Comparison of ENCODE assay signal across 12 cellular contexts in genomic region chr7:102696009-102696408, GRCh38. TPM values are rescaled to one million over a fixed set of nuclear protein-coding genes. Genes with fewer than 3 reads are reported as not detected.
DNase-seq lines count a peak whose midpoint lies in the region; ATAC-seq, FAIRE-seq and TF ChIP-seq lines count a peak whose summit lies in the region.
"Not testable (repeated sequence)": the region's sequence is repeated elsewhere in the genome, so short reads cannot be mapped to it uniquely, and the experiment has no call there.
"Had no signal": no experiment of that assay in that cellular context is flagged by ENCODE, and none has a peak within 500 bp of the region (broad histone marks: within the 10 kb centered on the region; RNA-seq: fewer than 3 reads in every experiment).

No MANE protein-coding gene starts in this region.

- H4K91ac ChIP-seq in H1 (replicated peaks; ENCODE audit: insufficient read length, low read length), result not testable (repeated sequence)

- in situ Hi-C loops in GM12878 (cut with MboI), result loop anchor here (10.0 kb wide), 1 partner anchor 49 kb away; the partner anchor contains the start of gene FAM185A

- POLR2A ChIA-PET in GM12878 (lab: Charles Lee), result interaction anchor here (0.6 kb wide), 1 partner anchor 412 kb away, joined by 5 read pairs; no protein-coding TSS in a partner anchor
- POLR2A ChIA-PET in H1 (lab: Charles Lee; ENCODE audit: partially characterized antibody), result not testable (repeated sequence)

- TF ChIP-seq RAD21 in GM12878 (IDR thresholded peaks at IDR 0.05; ENCODE audit: insufficient read depth, low read depth, low read length); H1 (IDR thresholded peaks at IDR 0.05 in 1 of 2, conservative IDR thresholded peaks at IDR 0.05 in 1 of 2; ENCODE audit: low read depth in 2 of 2, low read length in 2 of 2): not testable (repeated sequence)

- not testable (repeated sequence) for H3K4me1 ChIP-seq in GM12878 (ENCODE audit: control insufficient read depth, insufficient read depth, low read length); H1 (replicated peaks in 1 of 4; ENCODE audit: control insufficient read depth in 3 of 4, insufficient read depth in 4 of 4, low read length in 3 of 4)

- H3K9me3 ChIP-seq in GM12878 (replicated peaks; ENCODE audit: control insufficient read depth, insufficient read depth, low read length); H1 (ENCODE audit: insufficient read depth in 2 of 2, low read depth in 1 of 2, low read length in 1 of 2): not testable (repeated sequence)

- not testable (repeated sequence) for H3K4me3 ChIP-seq in GM12878; H1 (ENCODE audit: extremely low read depth in 1 of 4, insufficient read depth in 2 of 4, low read depth in 3 of 4, low read length in 4 of 4)

- not testable (repeated sequence) for H4K5ac ChIP-seq in H1 (ENCODE audit: insufficient read length, low read depth, low read length)

- H3K56ac ChIP-seq in H1 (replicated peaks; ENCODE audit: insufficient read length, low read depth, low read length), result not testable (repeated sequence)

- not testable (repeated sequence) for H3K23me2 ChIP-seq in H1 (ENCODE audit: low read depth, low read length)

- not testable (repeated sequence) for H2BK15ac ChIP-seq in H1 (ENCODE audit: low read length)

- peak; percentile 84 for FAIRE-seq in GM12892 (lab: Jason Lieb, UNC)
- FAIRE-seq in GM19239 (lab: Jason Lieb, UNC), result peak; percentile 70
- peak; percentile 66 for FAIRE-seq in GM12878 (lab: Jason Lieb, UNC)
- FAIRE-seq in H1 (lab: Jason Lieb, UNC), result peak; percentile 87

- H3K27me3 ChIP-seq in GM12878 (replicated peaks in 1 of 2; ENCODE audit: control insufficient read depth in 2 of 2, insufficient read depth in 2 of 2, low read length in 1 of 2); H1 (replicated peaks in 1 of 4; ENCODE audit: control insufficient read depth in 3 of 4, extremely low read depth in 1 of 4, insufficient read depth in 3 of 4, low read length in 3 of 4): not testable (repeated sequence)

- SMC1A ChIA-PET in GM12878 (lab: Charles Lee; ENCODE audit: uncharacterized antibody, unreplicated experiment), result not testable (repeated sequence)

- not testable (repeated sequence) for DNase-seq in GM12892 (ENCODE audit: insufficient read length); GM19239 (ENCODE audit: insufficient read length, low spot score); GM12878 (ENCODE audit: low read depth, low spot score); H1 (ENCODE audit: low read depth in 1 of 2, low spot score in 2 of 2)

- not testable (repeated sequence) for H3K36me3 ChIP-seq in GM12878 (ENCODE audit: control insufficient read depth in 2 of 2, insufficient read depth in 2 of 2, low read length in 1 of 2); H1 (ENCODE audit: control insufficient read depth in 2 of 4, insufficient read depth in 4 of 4, low read length in 3 of 4)

- not testable (repeated sequence) for H4K8ac ChIP-seq in H1 (ENCODE audit: extremely low read depth, insufficient read depth, low read length)

- WGBS in GM12878 (ENCODE audit: insufficient coverage, insufficient replicate concordance, low lambda C conversion rate, missing lambda C conversion rate), result 63% methylated on average over 1 of the region's 2 CpGs
- WGBS in H1 (ENCODE audit: extremely low coverage in 1 of 2, insufficient coverage in 1 of 2, insufficient read length in 1 of 2, insufficient replicate concordance in 2 of 2, low coverage in 1 of 2, low lambda C conversion rate in 2 of 2, missing lambda C conversion rate in 1 of 2), 2 experiments, result 29% methylated on average over 1 of the region's 2 CpGs; no CpG with 5 or more reads in 1 of the 2 experiments

- H2BK12ac ChIP-seq in H1 (ENCODE audit: low read depth, low read length), result not testable (repeated sequence)

- H2AK5ac ChIP-seq in H1 (ENCODE audit: low read depth, low read length), result not testable (repeated sequence)

- not testable (repeated sequence) for H3K18ac ChIP-seq in H1 (ENCODE audit: extremely low read depth, low read length)

- intact Hi-C loops in GM12878 (cut with micrococcal nuclease; ENCODE audit: unreplicated experiment), result not testable (repeated sequence)

- H3K4me2 ChIP-seq in GM12878 (ENCODE audit: control insufficient read depth, insufficient read depth); H1 (ENCODE audit: insufficient read depth in 1 of 2, low read depth in 2 of 2, low read length in 2 of 2): not testable (repeated sequence)

- peak; percentile 54 for ATAC-seq in GM12878

- not testable (repeated sequence) for H2BK5ac ChIP-seq in H1 (ENCODE audit: low read depth, low read length)

- TF ChIP-seq EP300 in GM12878 (IDR thresholded peaks at IDR 0.05; ENCODE audit: borderline replicate concordance in 1 of 2, control insufficient read depth in 1 of 2, low read depth in 2 of 2, low read length in 2 of 2); H1 (IDR thresholded peaks at IDR 0.05; ENCODE audit: borderline replicate concordance in 1 of 2, low read depth in 2 of 2, low read length in 2 of 2): not testable (repeated sequence)

- CTCF ChIA-PET in GM12878 (lab: Yijun Ruan, JAX); H1 (lab: Charles Lee; ENCODE audit: partially characterized antibody): not testable (repeated sequence)

- not testable (repeated sequence) for H2BK120ac ChIP-seq in H1 (replicated peaks; ENCODE audit: low read depth, low read length)

- not testable (repeated sequence) for H3K79me2 ChIP-seq in GM12878 (ENCODE audit: control insufficient read depth, insufficient read depth, low read length); H1 (ENCODE audit: control insufficient read depth in 1 of 2, insufficient read depth in 2 of 2, low read length in 2 of 2)

- not testable (repeated sequence) for H2BK20ac ChIP-seq in H1 (ENCODE audit: low read length)

- RAD21 ChIA-PET in GM12878 (lab: Charles Lee; ENCODE audit: unreplicated experiment), result not testable (repeated sequence)

- H3K27ac ChIP-seq in GM12878 (ENCODE audit: control insufficient read depth, insufficient read depth); H1 (ENCODE audit: low read depth, low read length): not testable (repeated sequence)

- not testable (repeated sequence) for TF ChIP-seq CTCF in GM12878 (IDR thresholded peaks at IDR 0.05 in 2 of 3, conservative IDR thresholded peaks at IDR 0.05 in 1 of 3; ENCODE audit: control insufficient read depth in 2 of 3, extremely low read depth in 1 of 3, insufficient read depth in 1 of 3, low read depth in 3 of 3, low read length in 3 of 3); H1 (IDR thresholded peaks at IDR 0.05; ENCODE audit: control extremely low read depth in 1 of 3, insufficient read depth in 1 of 3, low read depth in 1 of 3, low read length in 3 of 3)

- H3K14ac ChIP-seq in H1 (ENCODE audit: insufficient read length), result not testable (repeated sequence)

- not testable (repeated sequence) for H3K23ac ChIP-seq in H1 (ENCODE audit: insufficient read length)

- not testable (repeated sequence) for TF ChIP-seq POLR2A in GM12892 (IDR thresholded peaks at IDR 0.05; ENCODE audit: low read depth, low read length); GM12878 (IDR thresholded peaks at IDR 0.05; ENCODE audit: low read depth, low read length); H1 (IDR thresholded peaks at IDR 0.05; ENCODE audit: control extremely low read depth in 1 of 2, low read depth in 2 of 2, low read length in 2 of 2)

- BruUV-seq in GM12878 (replicated peaks; lab: Mats Ljungman, UMichigan), result not testable (repeated sequence)

- not testable (repeated sequence) for H3K9ac ChIP-seq in GM12878 (ENCODE audit: control insufficient read depth, insufficient read depth, low read length); H1 (replicated peaks in 1 of 4; ENCODE audit: extremely low read depth in 1 of 4, low read depth in 3 of 4, low read length in 3 of 4)

- not testable (repeated sequence) for H3K79me1 ChIP-seq in H1 (ENCODE audit: low read depth, low read length)

- H3K4ac ChIP-seq in H1 (replicated peaks; ENCODE audit: insufficient read length, low read depth, low read length), result not testable (repeated sequence)

- not testable (repeated sequence) for H4K20me1 ChIP-seq in GM12878 (ENCODE audit: control insufficient read depth, insufficient read depth); H1 (replicated peaks in 1 of 2; ENCODE audit: control insufficient read depth in 1 of 2, insufficient read depth in 2 of 2, low read length in 2 of 2)

- H2AFZ ChIP-seq in GM12878 (ENCODE audit: control insufficient read depth, low read depth, low read length); H1 (ENCODE audit: low read length): not testable (repeated sequence)

RNA-seq across cellular contexts. Expression of gene POLR2J2, which starts 24.5 kb away (rescaled TPM):
- 6.4 TPM for polyA plus RNA-seq in GM12892 (2012; ENCODE audit: missing spikeins)
- 95.5 and 101 TPM in 2 replicates for total RNA-seq in GM12878 (2013; cell fraction: nucleolus; rRNA removed)
- total RNA-seq in GM12878 (2014; rRNA removed) (3.4 and 4.4 TPM in 2 replicates), GM12878 (2014; rRNA removed; fragmentation: Illumina TruSeq; extraction: Trizol) (4.9 and 5.6 TPM in 2 replicates), GM12878 (2021) (6.7 and 11.4 TPM in 2 replicates)
- polyA plus RNA-seq in GM12878 (2011; ENCODE audit: low read depth), result 1.6 TPM
- polyA plus RNA-seq in GM12878 (2011; rRNA removed) (7.1 and 7.7 TPM in 2 replicates), GM12878 (2014; fragmentation: Illumina TruSeq; extraction: Trizol) (3.2 and 4.5 TPM in 2 replicates), GM12878 (2014; fragmentation: Nextera tagmentation; extraction: Ambion mirVana) (1 to 10 TPM in 1 of 2 experiments, under 1 TPM in 1; 0.80 to 1.3 TPM), GM12878 (2014; rRNA removed) (8.0 and 10.5 TPM in 2 replicates), GM12878 (2016; fragmentation: Nextera tagmentation; extraction: Ambion mirVana) (10 to 100 TPM; 14.0 to 16.3 TPM), H1 (2011; rRNA removed) (1.8 and 2.1 TPM in 2 replicates)
- 4.2 and 7.6 TPM in 2 replicates for polyA plus RNA-seq in GM12878 (2011; cell fraction: cytosol; rRNA removed)
- polyA plus RNA-seq in GM12878 (2011; cell fraction: nucleus; rRNA removed), result 19.9 and 22.7 TPM in 2 replicates
- 2.1 and 2.6 TPM in 2 replicates for polyA plus RNA-seq in GM12878 (2012)
- polyA minus RNA-seq in GM12878 (2011; rRNA and poly(A)+ RNA removed), result 10.2 and 18.2 TPM in 2 replicates
- polyA minus RNA-seq in GM12878 (2011; cell fraction: cytosol; rRNA and poly(A)+ RNA removed), result 0.52 and 2.0 TPM in 2 replicates
- polyA minus RNA-seq in GM12878 (2011; cell fraction: nucleus; rRNA and poly(A)+ RNA removed), result 10.2 and 21.3 TPM in 2 replicates
- 7.7 and 7.9 TPM in 2 replicates for total RNA-seq in H1 (2021; fragmentation: NEBNext Ultra II Directional; extraction: Animal tissue kit (Norgen Biotek cat#: 25700))
- 3.3 TPM for polyA plus RNA-seq in H1 (2011; cell fraction: cytosol; rRNA removed)
- polyA plus RNA-seq in H1 (2011; cell fraction: nucleus; rRNA removed), result 9.5 TPM
- 3.2 to 6.7 TPM (median 3.8 TPM) in 4 replicates for polyA plus RNA-seq in H1 (2012, experiment 1 of 2)
- polyA plus RNA-seq in H1 (2012, experiment 2 of 2), result 1.3 TPM
- polyA plus RNA-seq in H1 (2013, experiment 1 of 2), result 4.2 TPM
- polyA plus RNA-seq in H1 (2013, experiment 2 of 2), result 2.5 TPM
- 6.4 and 8.2 TPM in 2 replicates for polyA minus RNA-seq in H1 (2011; rRNA and poly(A)+ RNA removed)
- 2.8 TPM for polyA minus RNA-seq in H1 (2011; cell fraction: cytosol; rRNA and poly(A)+ RNA removed)
- 21.6 TPM for polyA minus RNA-seq in H1 (2011; cell fraction: nucleus; rRNA and poly(A)+ RNA removed)
- total RNA-seq: G401 had no signal

RNA-seq across cellular contexts. Expression of gene SPDYE2B, which starts 45.9 kb away (rescaled TPM):
- polyA plus RNA-seq in GM12892 (2012; ENCODE audit: missing spikeins), result 1.7 TPM
- not detected in 2 replicates for total RNA-seq in GM12878 (2013; cell fraction: nucleolus; rRNA removed)
- total RNA-seq in GM12878 (2014; rRNA removed) (not detected in 2 replicates), GM12878 (2014; rRNA removed; fragmentation: Illumina TruSeq; extraction: Trizol) (not detected in 2 replicates), GM12878 (2021) (not detected in 2 replicates)
- polyA plus RNA-seq in GM12878 (2011; ENCODE audit: low read depth), result not detected
- polyA plus RNA-seq in GM12878 (2011; rRNA removed) (not detected in 2 replicates), GM12878 (2014; fragmentation: Illumina TruSeq; extraction: Trizol) (not detected in 2 replicates), GM12878 (2014; fragmentation: Nextera tagmentation; extraction: Ambion mirVana) (under 1 TPM in 1 of 2 experiments, not detected in 1; 0.19 TPM), GM12878 (2014; rRNA removed) (not detected in 2 replicates), GM12878 (2016; fragmentation: Nextera tagmentation; extraction: Ambion mirVana) (under 1 TPM; 0.32 to 0.59 TPM), H1 (2011; rRNA removed) (not detected in 2 replicates)
- polyA plus RNA-seq in GM12878 (2011; cell fraction: cytosol; rRNA removed), result not detected in 2 replicates
- polyA plus RNA-seq in GM12878 (2011; cell fraction: nucleus; rRNA removed), result not detected in 2 replicates
- 0.28 and 0.32 TPM in 2 replicates for polyA plus RNA-seq in GM12878 (2012)
- not detected in 2 replicates for polyA minus RNA-seq in GM12878 (2011; rRNA and poly(A)+ RNA removed)
- not detected in 2 replicates for polyA minus RNA-seq in GM12878 (2011; cell fraction: cytosol; rRNA and poly(A)+ RNA removed)
- polyA minus RNA-seq in GM12878 (2011; cell fraction: nucleus; rRNA and poly(A)+ RNA removed), result not detected in 2 replicates
- total RNA-seq in H1 (2021; fragmentation: NEBNext Ultra II Directional; extraction: Animal tissue kit (Norgen Biotek cat#: 25700)), result not detected in 2 replicates
- polyA plus RNA-seq in H1 (2011; cell fraction: cytosol; rRNA removed), result 0.09 TPM
- polyA plus RNA-seq in H1 (2011; cell fraction: nucleus; rRNA removed), result not detected
- 0.48 to 0.76 TPM (median 0.62 TPM) in 4 replicates for polyA plus RNA-seq in H1 (2012, experiment 1 of 2)
- not detected for polyA plus RNA-seq in H1 (2012, experiment 2 of 2)
- polyA plus RNA-seq in H1 (2013, experiment 1 of 2), result not detected
- polyA plus RNA-seq in H1 (2013, experiment 2 of 2), result not detected
- polyA minus RNA-seq in H1 (2011; rRNA and poly(A)+ RNA removed), result not detected in 2 replicates
- polyA minus RNA-seq in H1 (2011; cell fraction: cytosol; rRNA and poly(A)+ RNA removed), result not detected
- polyA minus RNA-seq in H1 (2011; cell fraction: nucleus; rRNA and poly(A)+ RNA removed), result not detected
- total RNA-seq: A673; CD4-positive, alpha-beta memory T cell; CD4-positive, CD25-positive, alpha-beta regulatory T cell; CD8-positive, alpha-beta memory T cell; Daoy; G401 had no signal
- polyA plus RNA-seq: AG04450; CD14-positive monocyte; CD4-positive, alpha-beta memory T cell had no signal

RNA-seq across cellular contexts. Expression of gene FAM185A, which starts 52.8 kb away (rescaled TPM):
- polyA plus RNA-seq in GM12892 (2012; ENCODE audit: missing spikeins), result 7.7 TPM
- total RNA-seq in GM12878 (2013; cell fraction: nucleolus; rRNA removed), result 47.0 and 52.3 TPM in 2 replicates
- total RNA-seq in GM12878 (2014; rRNA removed), result 12.8 and 14.9 TPM in 2 replicates
- total RNA-seq in GM12878 (2014; rRNA removed; fragmentation: Illumina TruSeq; extraction: Trizol), result 7.8 and 11.6 TPM in 2 replicates
- total RNA-seq in GM12878 (2021), result 8.0 and 10.3 TPM in 2 replicates
- polyA plus RNA-seq in GM12878 (2011; ENCODE audit: low read depth), result 2.5 TPM
- 9.1 and 14.5 TPM in 2 replicates for polyA plus RNA-seq in GM12878 (2011; rRNA removed)
- polyA plus RNA-seq in GM12878 (2011; cell fraction: cytosol; rRNA removed), result 5.3 and 8.6 TPM in 2 replicates
- 12.7 and 18.3 TPM in 2 replicates for polyA plus RNA-seq in GM12878 (2011; cell fraction: nucleus; rRNA removed)
- 4.5 and 4.7 TPM in 2 replicates for polyA plus RNA-seq in GM12878 (2012)
- polyA plus RNA-seq in GM12878 (2014; fragmentation: Illumina TruSeq; extraction: Trizol), result 7.1 and 12.7 TPM in 2 replicates
- polyA plus RNA-seq in GM12878 (2014; fragmentation: Nextera tagmentation; extraction: Ambion mirVana), result 1 to 10 TPM; 1.9 to 2.2 TPM
- 9.6 TPM in 2 replicates for polyA plus RNA-seq in GM12878 (2014; rRNA removed)
- polyA plus RNA-seq in GM12878 (2016; fragmentation: Nextera tagmentation; extraction: Ambion mirVana), result 10 to 100 TPM in 1 of 2 experiments, 1 to 10 TPM in 1; 9.7 to 10.7 TPM
- polyA minus RNA-seq in GM12878 (2011; rRNA and poly(A)+ RNA removed), result 8.0 and 10.4 TPM in 2 replicates
- polyA minus RNA-seq in GM12878 (2011; cell fraction: cytosol; rRNA and poly(A)+ RNA removed), result 2.6 and 2.9 TPM in 2 replicates
- 18.7 and 37.0 TPM in 2 replicates for polyA minus RNA-seq in GM12878 (2011; cell fraction: nucleus; rRNA and poly(A)+ RNA removed)
- total RNA-seq in H1 (2021; fragmentation: NEBNext Ultra II Directional; extraction: Animal tissue kit (Norgen Biotek cat#: 25700)), result 6.6 TPM in 2 replicates
- 5.2 and 7.4 TPM in 2 replicates for polyA plus RNA-seq in H1 (2011; rRNA removed)
- 9.2 TPM for polyA plus RNA-seq in H1 (2011; cell fraction: cytosol; rRNA removed)
- polyA plus RNA-seq in H1 (2011; cell fraction: nucleus; rRNA removed), result 12.9 TPM
- polyA plus RNA-seq in H1 (2012, experiment 1 of 2), result 5.3 to 7.4 TPM (median 6.6 TPM) in 4 replicates
- polyA plus RNA-seq in H1 (2012, experiment 2 of 2), result 1.1 TPM
- 2.8 TPM for polyA plus RNA-seq in H1 (2013, experiment 1 of 2)
- 2.8 TPM for polyA plus RNA-seq in H1 (2013, experiment 2 of 2)
- 4.9 and 5.6 TPM in 2 replicates for polyA minus RNA-seq in H1 (2011; rRNA and poly(A)+ RNA removed)
- 11.1 TPM for polyA minus RNA-seq in H1 (2011; cell fraction: cytosol; rRNA and poly(A)+ RNA removed)
- 24.9 TPM for polyA minus RNA-seq in H1 (2011; cell fraction: nucleus; rRNA and poly(A)+ RNA removed)

RNA-seq across cellular contexts. Expression of gene UPK3BL1, which starts 53.4 kb away (rescaled TPM):
- polyA plus RNA-seq in GM12892 (2012; ENCODE audit: missing spikeins), result 34.9 TPM
- 50.8 and 61.6 TPM in 2 replicates for total RNA-seq in GM12878 (2013; cell fraction: nucleolus; rRNA removed)
- total RNA-seq in GM12878 (2014; rRNA removed) (29.0 and 33.0 TPM in 2 replicates), GM12878 (2014; rRNA removed; fragmentation: Illumina TruSeq; extraction: Trizol) (21.1 and 22.8 TPM in 2 replicates), GM12878 (2021) (21.8 and 25.8 TPM in 2 replicates)
- polyA plus RNA-seq in GM12878 (2011; ENCODE audit: low read depth), result 16.3 TPM
- polyA plus RNA-seq in GM12878 (2011; rRNA removed) (16.5 and 34.2 TPM in 2 replicates), GM12878 (2014; fragmentation: Illumina TruSeq; extraction: Trizol) (7.4 and 16.6 TPM in 2 replicates), GM12878 (2014; fragmentation: Nextera tagmentation; extraction: Ambion mirVana) (10 to 100 TPM in 1 of 2 experiments, 1 to 10 TPM in 1; 5.9 to 12.5 TPM), GM12878 (2014; rRNA removed) (68.6 and 77.0 TPM in 2 replicates), GM12878 (2016; fragmentation: Nextera tagmentation; extraction: Ambion mirVana) (10 to 100 TPM; 24.2 to 28.3 TPM), H1 (2011; rRNA removed) (16.1 and 31.7 TPM in 2 replicates)
- 23.9 and 32.0 TPM in 2 replicates for polyA plus RNA-seq in GM12878 (2011; cell fraction: cytosol; rRNA removed)
- polyA plus RNA-seq in GM12878 (2011; cell fraction: nucleus; rRNA removed), result 107 and 155 TPM in 2 replicates
- 28.4 and 33.3 TPM in 2 replicates for polyA plus RNA-seq in GM12878 (2012)
- 6.5 and 21.2 TPM in 2 replicates for polyA minus RNA-seq in GM12878 (2011; rRNA and poly(A)+ RNA removed)
- polyA minus RNA-seq in GM12878 (2011; cell fraction: cytosol; rRNA and poly(A)+ RNA removed), result 8.6 and 10.8 TPM in 2 replicates
- polyA minus RNA-seq in GM12878 (2011; cell fraction: nucleus; rRNA and poly(A)+ RNA removed), result 8.7 and 26.7 TPM in 2 replicates
- 5.9 and 6.4 TPM in 2 replicates for total RNA-seq in H1 (2021; fragmentation: NEBNext Ultra II Directional; extraction: Animal tissue kit (Norgen Biotek cat#: 25700))
- 13.6 TPM for polyA plus RNA-seq in H1 (2011; cell fraction: cytosol; rRNA removed)
- 48.9 TPM for polyA plus RNA-seq in H1 (2011; cell fraction: nucleus; rRNA removed)
- polyA plus RNA-seq in H1 (2012, experiment 1 of 2), result 11.6 to 19.0 TPM (median 14.1 TPM) in 4 replicates
- polyA plus RNA-seq in H1 (2012, experiment 2 of 2), result 7.0 TPM
- polyA plus RNA-seq in H1 (2013, experiment 1 of 2), result 7.9 TPM
- polyA plus RNA-seq in H1 (2013, experiment 2 of 2), result 8.4 TPM
- 1.1 and 1.7 TPM in 2 replicates for polyA minus RNA-seq in H1 (2011; rRNA and poly(A)+ RNA removed)
- 11.4 TPM for polyA minus RNA-seq in H1 (2011; cell fraction: cytosol; rRNA and poly(A)+ RNA removed)
- 14.1 TPM for polyA minus RNA-seq in H1 (2011; cell fraction: nucleus; rRNA and poly(A)+ RNA removed)
